ENCODE assay signal across 8 cellular contexts in genomic region chr10:79081353-79082034, GRCh38. TPM values are rescaled to one million over a fixed set of nuclear protein-coding genes. Genes with fewer than 3 reads are reported as not detected.
A peak's percentile ranks its signal among the peaks of the same experiment; 100 is the strongest.
DNase-seq lines count a peak whose midpoint lies in the region; ATAC-seq and TF ChIP-seq lines count a peak whose summit lies in the region.

No MANE protein-coding gene starts in this region.

- TF ChIP-seq CTCF in smooth muscle cell (IDR thresholded peaks at IDR 0.05; ENCODE audit: borderline replicate concordance, insufficient read depth, poor library complexity, severe bottlenecking): no peak

- H3K27me3 ChIP-seq in smooth muscle cell (ENCODE audit: low read depth): no peaks in the 10 kb centered on the region
- no peaks in the 10 kb centered on the region for H3K27me3 ChIP-seq in H7 (ENCODE audit: control insufficient read depth, insufficient read depth, low read length)

- peaks cover 11% of the 10 kb centered on the region for H3F3A ChIP-seq in smooth muscle cell (ENCODE audit: low read depth)

- peak overlapping the region; percentile 88 for H3K9ac ChIP-seq in smooth muscle cell (ENCODE audit: low read depth)

- ATAC-seq in Right ventricle myocardium superior (ENCODE audit: poor library complexity) (peak; percentile 9), HG03139 (IDR thresholded peaks at IDR 0.05; ENCODE audit: unreplicated experiment) (no peak), HG03442 (IDR thresholded peaks at IDR 0.05; ENCODE audit: unreplicated experiment) (no peak)

- no peaks in the 10 kb centered on the region for H3K9me3 ChIP-seq in smooth muscle cell (replicated peaks; ENCODE audit: low read depth)

- peaks cover 36% of the 10 kb centered on the region for H3K4me1 ChIP-seq in smooth muscle cell (ENCODE audit: low read depth)

- H2AFZ ChIP-seq in smooth muscle cell (ENCODE audit: low read depth): no peak overlapping the region

- DNase-seq in GOT3 (lab: John Stamatoyannopoulos, UW) (peak; percentile 18), SKM-1 (lab: John Stamatoyannopoulos, UW; ENCODE audit: unreplicated experiment) (peak; percentile 46), Right ventricle myocardium superior (no peak), smooth muscle cell (lab: John Stamatoyannopoulos, UW; ENCODE audit: unreplicated experiment) (no peak), NCI-H2227 (lab: John Stamatoyannopoulos, UW; ENCODE audit: unreplicated experiment) (no peak), H7 (no peak)

- H3K27ac ChIP-seq in smooth muscle cell (ENCODE audit: low read depth): peak overlapping the region; percentile 99

- 41% methylated on average over 12 of the region's 12 CpGs for WGBS in smooth muscle cell (ENCODE audit: low lambda C conversion rate)

- peaks cover 98% of the 10 kb centered on the region for H4K20me1 ChIP-seq in smooth muscle cell (ENCODE audit: low read depth)

- no peak overlapping the region for H3K4me3 ChIP-seq in smooth muscle cell
- no peak overlapping the region for H3K4me3 ChIP-seq in H7 (ENCODE audit: insufficient read depth, low read depth, low read length)

- peak overlapping the region; percentile 80 for H3K4me2 ChIP-seq in smooth muscle cell

- peaks cover 93% of the 10 kb centered on the region for H3K79me2 ChIP-seq in smooth muscle cell (ENCODE audit: low read depth)

- intact Hi-C loops in Right ventricle myocardium superior (cut with DNase I): no loop called here

- H3K36me3 ChIP-seq in smooth muscle cell (ENCODE audit: low read depth): no peaks in the 10 kb centered on the region
- no peaks in the 10 kb centered on the region for H3K36me3 ChIP-seq in H7 (replicated peaks; ENCODE audit: control insufficient read depth, insufficient read depth, low read length)

RNA-seq across cellular contexts. Expression of gene ZMIZ1, which starts 12.7 kb away (rescaled TPM):
- total RNA-seq in Right ventricle myocardium superior (44.8 TPM), smooth muscle cell (12.0 and 31.3 TPM in 2 replicates)
- polyA plus RNA-seq in smooth muscle cell: 24.2 and 28.9 TPM in 2 replicates
- 20.4 and 27.2 TPM in 2 replicates for total RNA-seq in H7 (2014; rRNA removed; shearing (Covaris generic))

Comparison
In these comparisons a context has a peak if more than half of its experiments do, and no peak if none do; other contexts are left out.
1. DNase-seq: peak in GOT3 (single experiment) and SKM-1 (single experiment); none in Right ventricle myocardium superior (single experiment), smooth muscle cell (single experiment), NCI-H2227 (single experiment) and H7 (single experiment).